In genomic region chr6:83474309-83474708, GRCh38 we compare ENCODE assay signal across 13 cellular contexts. TPM values are rescaled to one million over a fixed set of nuclear protein-coding genes. Genes with fewer than 3 reads are reported as not detected.
DNase-seq lines count a peak whose midpoint lies in the region; ATAC-seq and TF ChIP-seq lines count a peak whose summit lies in the region.
"Had no signal": no experiment of that assay in that cellular context is flagged by ENCODE, and none has a peak within 500 bp of the region (broad histone marks: within the 10 kb centered on the region; RNA-seq: fewer than 3 reads in every experiment).

No MANE protein-coding gene starts in this region.

- 69 to 77% methylated on average over 4 of the region's 4 CpGs for WGBS in endodermal cell (ENCODE audit: insufficient coverage in 1 of 2, insufficient read length in 1 of 2), 2 experiments

- no peaks in the 10 kb centered on the region for H3K36me3 Mint-ChIP-seq in endodermal cell (ENCODE audit: low read depth)
- H3K36me3 Mint-ChIP-seq in activated CD8-positive, alpha-beta T cell treated with anti-CD3 and anti-CD28 coated beads, Interleukin-2, amount 10 ng/mL, durations not matched to agents 7 days and 5 days (ENCODE audit: low read depth) = no peaks in the 10 kb centered on the region
- H3K36me3 Mint-ChIP-seq: activated CD8-positive, alpha-beta memory T cell treated with anti-CD3 and anti-CD28 coated beads, Interleukin-2, amount 10 ng/mL, durations not matched to agents 7 days and 5 days; CD4-positive, CD25-positive, alpha-beta regulatory T cell had no signal

- H3K4me1 ChIP-seq in endodermal cell (ENCODE audit: control insufficient read depth, insufficient read depth, low read length) (no peaks in the 10 kb centered on the region), ascending aorta (no peaks in the 10 kb centered on the region), colonic mucosa (no peaks in the 10 kb centered on the region)

- H3K27ac Mint-ChIP-seq in endodermal cell = no peak overlapping the region
- no peak overlapping the region for H3K27ac Mint-ChIP-seq in activated CD8-positive, alpha-beta T cell treated with anti-CD3 and anti-CD28 coated beads, Interleukin-2, amount 10 ng/mL, durations not matched to agents 7 days and 5 days
- H3K27ac Mint-ChIP-seq: activated CD8-positive, alpha-beta memory T cell treated with anti-CD3 and anti-CD28 coated beads, Interleukin-2, amount 10 ng/mL, durations not matched to agents 7 days and 5 days; CD4-positive, CD25-positive, alpha-beta regulatory T cell; progenitor cell of endocrine pancreas had no signal

- H3K27ac ChIP-seq in endodermal cell (ENCODE audit: low read depth, low read length) = no peak overlapping the region
- H3K27ac ChIP-seq in ascending aorta = no peak overlapping the region
- H3K27ac ChIP-seq in colonic mucosa = no peak overlapping the region

- CTCF ChIA-PET in activated CD8-positive, alpha-beta T cell treated with anti-CD3 and anti-CD28 coated beads, Interleukin-2, amount 10 ng/mL, durations not matched to agents 7 days and 5 days (lab: Charles Lee) = no interaction called here

- H3K4me3 Mint-ChIP-seq in endodermal cell = no peak overlapping the region
- H3K4me3 Mint-ChIP-seq in activated CD8-positive, alpha-beta T cell treated with anti-CD3 and anti-CD28 coated beads, Interleukin-2, amount 10 ng/mL, durations not matched to agents 7 days and 5 days = no peak overlapping the region
- H3K4me3 Mint-ChIP-seq: activated CD8-positive, alpha-beta memory T cell treated with anti-CD3 and anti-CD28 coated beads, Interleukin-2, amount 10 ng/mL, durations not matched to agents 7 days and 5 days; CD4-positive, CD25-positive, alpha-beta regulatory T cell had no signal

- H3K27me3 ChIP-seq in endodermal cell (ENCODE audit: control insufficient read depth, insufficient read depth, low read length, poor library complexity, severe bottlenecking) (no peaks in the 10 kb centered on the region), ascending aorta (no peaks in the 10 kb centered on the region), colonic mucosa (no peaks in the 10 kb centered on the region)

- H3K4me3 ChIP-seq in endodermal cell (ENCODE audit: low read length) (no peak overlapping the region), ascending aorta (no peak overlapping the region), colonic mucosa (no peak overlapping the region)

- POLR2A ChIA-PET in activated CD8-positive, alpha-beta T cell treated with anti-CD3 and anti-CD28 coated beads, Interleukin-2, amount 10 ng/mL, durations not matched to agents 7 days and 5 days (lab: Charles Lee) = interaction anchor here (1.1 kb wide), 1 partner anchor 37 kb away, joined by 3 read pairs; no protein-coding TSS in a partner anchor

- no peak for ATAC-seq in GM21526 (IDR thresholded peaks at IDR 0.05; ENCODE audit: low FRiP score, unreplicated experiment)
- no peak for ATAC-seq in activated CD8-positive, alpha-beta T cell treated with anti-CD3 and anti-CD28 coated beads, Interleukin-2, amount 10 ng/mL, durations not matched to agents 7 days and 5 days
- ATAC-seq: activated CD8-positive, alpha-beta memory T cell treated with anti-CD3 and anti-CD28 coated beads, Interleukin-2, amount 10 ng/mL, durations not matched to agents 7 days and 5 days had no signal

- no peaks in the 10 kb centered on the region for H3K4me1 Mint-ChIP-seq in endodermal cell
- no peaks in the 10 kb centered on the region for H3K4me1 Mint-ChIP-seq in activated CD8-positive, alpha-beta T cell treated with anti-CD3 and anti-CD28 coated beads, Interleukin-2, amount 10 ng/mL, durations not matched to agents 7 days and 5 days (ENCODE audit: low read depth)
- H3K4me1 Mint-ChIP-seq: activated CD8-positive, alpha-beta memory T cell treated with anti-CD3 and anti-CD28 coated beads, Interleukin-2, amount 10 ng/mL, durations not matched to agents 7 days and 5 days; CD4-positive, CD25-positive, alpha-beta regulatory T cell had no signal

- no peak overlapping the region for H3K9ac ChIP-seq in endodermal cell (ENCODE audit: extremely low read depth, low read length, poor library complexity, severe bottlenecking)
- H3K9ac ChIP-seq in colonic mucosa (ENCODE audit: low read depth in 2 of 2, low read length in 2 of 2) = no peak overlapping the region

- no peaks in the 10 kb centered on the region for H3K27me3 Mint-ChIP-seq in endodermal cell (ENCODE audit: insufficient read depth)
- no peaks in the 10 kb centered on the region for H3K27me3 Mint-ChIP-seq in activated CD8-positive, alpha-beta T cell treated with anti-CD3 and anti-CD28 coated beads, Interleukin-2, amount 10 ng/mL, durations not matched to agents 7 days and 5 days (ENCODE audit: low read depth)
- H3K27me3 Mint-ChIP-seq: progenitor cell of endocrine pancreas had no signal

- DNase-seq in Daoy (ENCODE audit: low read depth) (peak; percentile 21), NCI-H1417 (lab: John Stamatoyannopoulos, UW) (peak in 2 of 3 experiments; percentile 54 to 86), endodermal cell (peak; percentile 48), lung microvascular endothelial cell (ENCODE audit: low read depth in 2 of 2) (peak; percentile 3 to 50), ascending aorta (ENCODE audit: low spot score in 2 of 2) (no peak), colonic mucosa (no peak)
- DNase-seq in activated CD8-positive, alpha-beta T cell treated with anti-CD3 and anti-CD28 coated beads, Interleukin-2, amount 10 ng/mL, durations not matched to agents 7 days and 5 days = no peak
- DNase-seq: activated CD8-positive, alpha-beta memory T cell treated with anti-CD3 and anti-CD28 coated beads, Interleukin-2, amount 10 ng/mL, durations not matched to agents 7 days and 5 days; CD4-positive, CD25-positive, alpha-beta regulatory T cell; NCI-H2081 treated with DMSO at 0.1 percent for 48 hours; RPMI8226 had no signal

- intact Hi-C loops in ascending aorta (cut with DNase I) = no loop called here
- intact Hi-C loops in colonic mucosa (cut with DNase I) = no loop called here

- H3K36me3 ChIP-seq in endodermal cell (ENCODE audit: control insufficient read depth, insufficient read depth, low read length) = no peaks in the 10 kb centered on the region
- H3K36me3 ChIP-seq in ascending aorta = no peaks in the 10 kb centered on the region
- no peaks in the 10 kb centered on the region for H3K36me3 ChIP-seq in colonic mucosa

- no peaks in the 10 kb centered on the region for H3K9me3 Mint-ChIP-seq in endodermal cell
- no peaks in the 10 kb centered on the region for H3K9me3 Mint-ChIP-seq in activated CD8-positive, alpha-beta T cell treated with anti-CD3 and anti-CD28 coated beads, Interleukin-2, amount 10 ng/mL, durations not matched to agents 7 days and 5 days (ENCODE audit: insufficient read depth)

- TF ChIP-seq CTCF in endodermal cell (conservative IDR thresholded peaks at IDR 0.05) (no peak), ascending aorta (IDR thresholded peaks at IDR 0.05) (no peak), colonic mucosa (IDR thresholded peaks at IDR 0.05) (no peak)

- H3K9me3 ChIP-seq in endodermal cell (ENCODE audit: control insufficient read depth, low read length) (no peaks in the 10 kb centered on the region), ascending aorta (no peaks in the 10 kb centered on the region), colonic mucosa (no peaks in the 10 kb centered on the region)

RNA-seq across cellular contexts. Expression of gene PRSS35, which starts 38.0 kb away (rescaled TPM):
- total RNA-seq in Daoy (2014; rRNA removed; shearing (Covaris generic)) = not detected in 2 replicates
- total RNA-seq in endodermal cell (1 to 10 TPM; 2.1 to 3.8 TPM), lung microvascular endothelial cell (not detected in 2 replicates), ascending aorta (1.8 TPM), colonic mucosa (under 1 TPM; 0.11 to 0.22 TPM)
- polyA plus RNA-seq in endodermal cell (2013, experiment 1 of 2) = 11.6 TPM
- 11.1 TPM for polyA plus RNA-seq in endodermal cell (2013, experiment 2 of 2)
- not detected for total RNA-seq in activated CD8-positive, alpha-beta T cell treated with anti-CD3 and anti-CD28 coated beads, Interleukin-2, amount 10 ng/mL, durations not matched to agents 7 days and 5 days
- total RNA-seq: activated CD8-positive, alpha-beta memory T cell treated with anti-CD3 and anti-CD28 coated beads, Interleukin-2, amount 10 ng/mL, durations not matched to agents 7 days and 5 days; CD4-positive, CD25-positive, alpha-beta regulatory T cell had no signal
- polyA plus RNA-seq: CD4-positive, CD25-positive, alpha-beta regulatory T cell had no signal

RNA-seq across cellular contexts. Expression of gene ME1, which starts 43.5 kb away (rescaled TPM):
- 19.9 and 22.4 TPM in 2 replicates for total RNA-seq in Daoy (2014; rRNA removed; shearing (Covaris generic))
- total RNA-seq in endodermal cell (10 to 100 TPM in 1 of 2 donors, 1 to 10 TPM in 1; 7.5 to 15.4 TPM), lung microvascular endothelial cell (2.2 and 6.5 TPM in 2 replicates), ascending aorta (8.4 TPM), colonic mucosa (10 to 100 TPM; 11.0 to 11.4 TPM)
- polyA plus RNA-seq in endodermal cell (2013, experiment 1 of 2) = 11.8 TPM
- 11.6 TPM for polyA plus RNA-seq in endodermal cell (2013, experiment 2 of 2)
- total RNA-seq in activated CD8-positive, alpha-beta T cell treated with anti-CD3 and anti-CD28 coated beads, Interleukin-2, amount 10 ng/mL, durations not matched to agents 7 days and 5 days = under 1 TPM in 1 of 2 experiments, not detected in 1; 0.08 TPM
- total RNA-seq: CD4-positive, CD25-positive, alpha-beta regulatory T cell had no signal
- polyA plus RNA-seq: CD4-positive, CD25-positive, alpha-beta regulatory T cell had no signal

Comparison
In these comparisons a context has a peak if more than half of its experiments do, and no peak if none do; other contexts are left out.
1. DNase-seq: peak in Daoy (single experiment), NCI-H1417 (2 of 3), endodermal cell (single experiment) and lung microvascular endothelial cell (2 of 2); none in ascending aorta (0 of 2), colonic mucosa (single experiment) and activated CD8-positive, alpha-beta T cell treated with anti-CD3 and anti-CD28 coated beads, Interleukin-2, amount 10 ng/mL, durations not matched to agents 7 days and 5 days (single experiment).